ENCODE assay signal across 1 cellular context in genomic region chr11:65593518-65594414, GRCh38.
TF ChIP-seq lines count a peak whose summit lies in the region.

No MANE protein-coding gene starts in this region.

TF ChIP-seq in liver, 16 proteins besides CTCF, POLR2A, EP300 and RAD21 (continued from another document):
- TF ChIP-seq REST (IDR thresholded peaks at IDR 0.05) (no peak), SP1 (IDR thresholded peaks at IDR 0.05) (no peak)
TF ChIP-seq in liver: peak in this region for 0.
